2 cellular contexts compared by ENCODE assay signal in genomic region chr19:42284641-42285341, GRCh38.
TF ChIP-seq lines count a peak whose summit lies in the region.

No MANE protein-coding gene starts in this region.

TF ChIP-seq in H1, 55 proteins besides CTCF, POLR2A, EP300 and RAD21:
- TF ChIP-seq YY1 (IDR thresholded peaks at IDR 0.05; ENCODE audit: low read depth, low read length) = no peak
- no peak for TF ChIP-seq SIX5 (IDR thresholded peaks at IDR 0.05; ENCODE audit: low read depth, low read length)
- TF ChIP-seq SRF (IDR thresholded peaks at IDR 0.05; ENCODE audit: low read depth, low read length) = no peak
- peak; percentile 22 for TF ChIP-seq KDM4A (IDR thresholded peaks at IDR 0.05; ENCODE audit: low read depth, low read length, severe bottlenecking)
- TF ChIP-seq SAP30 (IDR thresholded peaks at IDR 0.05; ENCODE audit: insufficient read depth, insufficient replicate concordance, low read length) = no peak
- peak; percentile 54 for TF ChIP-seq ASH2L (IDR thresholded peaks at IDR 0.05; ENCODE audit: low read length)
- no peak for TF ChIP-seq GTF2F1 (IDR thresholded peaks at IDR 0.05; ENCODE audit: borderline replicate concordance, low read depth, low read length)

TF ChIP-seq in neural cell, 6 proteins besides CTCF, POLR2A, EP300 and RAD21:
- TF ChIP-seq MXI1 (conservative IDR thresholded peaks at IDR 0.05; ENCODE audit: poor library complexity, severe bottlenecking) = peak; percentile 27
- no peak for TF ChIP-seq SMC3 (conservative IDR thresholded peaks at IDR 0.05; ENCODE audit: poor library complexity)
- no peak for TF ChIP-seq EZH2 (IDR thresholded peaks at IDR 0.05; ENCODE audit: borderline replicate concordance, insufficient read depth, low read length, poor library complexity, severe bottlenecking)
